1 cellular context compared by ENCODE assay signal in genomic region chr18:39227769-39228168, GRCh38.
DNase-seq lines count a peak whose midpoint lies in the region.
"Not testable (repeated sequence)": the region's sequence is repeated elsewhere in the genome, so short reads cannot be mapped to it uniquely, and the experiment has no call there.

No MANE protein-coding gene starts in this region.

- DNase-seq in posterior vena cava (ENCODE audit: low spot score) = peak; percentile 62

- intact Hi-C loops in posterior vena cava (cut with DNase I) = not testable (repeated sequence)
